ENCODE assay signal across 1 cellular context in the genomic region with DNA sequence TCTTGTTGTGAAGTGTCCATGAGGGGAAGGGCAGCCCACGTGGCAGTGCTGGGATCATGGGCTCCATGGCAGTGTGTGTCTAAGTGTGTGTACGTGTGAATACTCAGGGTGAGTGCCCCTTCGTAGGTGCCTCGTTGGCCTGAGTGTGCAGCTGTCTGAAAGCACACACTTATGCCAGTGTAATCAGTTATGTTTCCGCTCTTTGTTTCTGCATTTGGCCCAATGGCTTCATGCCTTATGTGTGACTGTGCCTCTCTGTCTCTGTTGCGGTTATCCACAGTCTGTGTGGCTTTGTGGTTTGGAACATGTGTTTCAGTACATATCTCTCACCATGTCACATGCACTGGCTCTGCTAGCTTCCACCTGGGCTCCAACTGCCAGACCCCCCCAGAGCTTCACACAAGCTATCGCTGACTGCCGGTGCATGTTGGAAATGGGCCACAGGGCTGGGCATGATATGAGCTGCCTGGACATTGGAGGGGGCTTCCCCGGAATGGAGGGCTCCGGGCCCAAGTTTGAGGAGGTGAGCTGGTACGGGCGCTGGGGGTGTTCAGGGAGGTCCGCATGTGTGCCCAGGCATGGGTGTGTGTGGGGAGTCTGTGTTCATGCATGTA.
TF ChIP-seq lines count a peak whose summit lies in the region.

No MANE protein-coding gene starts in this region.

TF ChIP-seq in GM23338, 12 proteins besides CTCF, POLR2A, EP300 and RAD21 (continued from another document):
- TF ChIP-seq, protein P1, sequence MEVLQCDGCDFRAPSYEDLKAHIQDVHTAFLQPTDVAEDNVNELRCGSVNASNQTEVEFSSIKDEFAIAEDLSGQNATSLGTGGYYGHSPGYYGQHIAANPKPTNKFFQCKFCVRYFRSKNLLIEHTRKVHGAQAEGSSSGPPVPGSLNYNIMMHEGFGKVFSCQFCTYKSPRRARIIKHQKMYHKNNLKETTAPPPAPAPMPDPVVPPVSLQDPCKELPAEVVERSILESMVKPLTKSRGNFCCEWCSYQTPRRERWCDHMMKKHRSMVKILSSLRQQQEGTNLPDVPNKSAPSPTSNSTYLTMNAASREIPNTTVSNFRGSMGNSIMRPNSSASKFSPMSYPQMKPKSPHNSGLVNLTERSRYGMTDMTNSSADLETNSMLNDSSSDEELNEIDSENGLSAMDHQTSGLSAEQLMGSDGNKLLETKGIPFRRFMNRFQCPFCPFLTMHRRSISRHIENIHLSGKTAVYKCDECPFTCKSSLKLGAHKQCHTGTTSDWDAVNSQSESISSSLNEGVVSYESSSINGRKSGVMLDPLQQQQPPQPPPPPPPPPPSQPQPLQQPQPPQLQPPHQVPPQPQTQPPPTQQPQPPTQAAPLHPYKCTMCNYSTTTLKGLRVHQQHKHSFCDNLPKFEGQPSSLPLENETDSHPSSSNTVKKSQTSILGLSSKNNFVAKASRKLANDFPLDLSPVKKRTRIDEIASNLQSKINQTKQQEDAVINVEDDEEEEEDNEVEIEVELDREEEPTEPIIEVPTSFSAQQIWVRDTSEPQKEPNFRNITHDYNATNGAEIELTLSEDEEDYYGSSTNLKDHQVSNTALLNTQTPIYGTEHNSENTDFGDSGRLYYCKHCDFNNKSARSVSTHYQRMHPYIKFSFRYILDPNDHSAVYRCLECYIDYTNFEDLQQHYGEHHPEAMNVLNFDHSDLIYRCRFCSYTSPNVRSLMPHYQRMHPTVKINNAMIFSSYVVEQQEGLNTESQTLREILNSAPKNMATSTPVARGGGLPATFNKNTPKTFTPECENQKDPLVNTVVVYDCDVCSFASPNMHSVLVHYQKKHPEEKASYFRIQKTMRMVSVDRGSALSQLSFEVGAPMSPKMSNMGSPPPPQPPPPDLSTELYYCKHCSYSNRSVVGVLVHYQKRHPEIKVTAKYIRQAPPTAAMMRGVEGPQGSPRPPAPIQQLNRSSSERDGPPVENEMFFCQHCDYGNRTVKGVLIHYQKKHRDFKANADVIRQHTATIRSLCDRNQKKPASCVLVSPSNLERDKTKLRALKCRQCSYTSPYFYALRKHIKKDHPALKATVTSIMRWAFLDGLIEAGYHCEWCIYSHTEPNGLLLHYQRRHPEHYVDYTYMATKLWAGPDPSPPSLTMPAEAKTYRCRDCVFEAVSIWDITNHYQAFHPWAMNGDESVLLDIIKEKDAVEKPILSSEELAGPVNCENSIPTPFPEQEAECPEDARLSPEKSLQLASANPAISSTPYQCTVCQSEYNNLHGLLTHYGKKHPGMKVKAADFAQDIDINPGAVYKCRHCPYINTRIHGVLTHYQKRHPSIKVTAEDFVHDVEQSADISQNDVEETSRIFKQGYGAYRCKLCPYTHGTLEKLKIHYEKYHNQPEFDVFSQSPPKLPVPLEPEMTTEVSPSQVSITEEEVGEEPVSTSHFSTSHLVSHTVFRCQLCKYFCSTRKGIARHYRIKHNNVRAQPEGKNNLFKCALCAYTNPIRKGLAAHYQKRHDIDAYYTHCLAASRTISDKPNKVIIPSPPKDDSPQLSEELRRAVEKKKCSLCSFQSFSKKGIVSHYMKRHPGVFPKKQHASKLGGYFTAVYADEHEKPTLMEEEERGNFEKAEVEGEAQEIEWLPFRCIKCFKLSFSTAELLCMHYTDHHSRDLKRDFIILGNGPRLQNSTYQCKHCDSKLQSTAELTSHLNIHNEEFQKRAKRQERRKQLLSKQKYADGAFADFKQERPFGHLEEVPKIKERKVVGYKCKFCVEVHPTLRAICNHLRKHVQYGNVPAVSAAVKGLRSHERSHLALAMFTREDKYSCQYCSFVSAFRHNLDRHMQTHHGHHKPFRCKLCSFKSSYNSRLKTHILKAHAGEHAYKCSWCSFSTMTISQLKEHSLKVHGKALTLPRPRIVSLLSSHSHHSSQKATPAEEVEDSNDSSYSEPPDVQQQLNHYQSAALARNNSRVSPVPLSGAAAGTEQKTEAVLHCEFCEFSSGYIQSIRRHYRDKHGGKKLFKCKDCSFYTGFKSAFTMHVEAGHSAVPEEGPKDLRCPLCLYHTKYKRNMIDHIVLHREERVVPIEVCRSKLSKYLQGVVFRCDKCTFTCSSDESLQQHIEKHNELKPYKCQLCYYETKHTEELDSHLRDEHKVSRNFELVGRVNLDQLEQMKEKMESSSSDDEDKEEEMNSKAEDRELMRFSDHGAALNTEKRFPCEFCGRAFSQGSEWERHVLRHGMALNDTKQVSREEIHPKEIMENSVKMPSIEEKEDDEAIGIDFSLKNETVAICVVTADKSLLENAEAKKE (CRISPR knock-in tag; IDR thresholded peaks at IDR 0.05): no peak
- TF ChIP-seq, protein P2, sequence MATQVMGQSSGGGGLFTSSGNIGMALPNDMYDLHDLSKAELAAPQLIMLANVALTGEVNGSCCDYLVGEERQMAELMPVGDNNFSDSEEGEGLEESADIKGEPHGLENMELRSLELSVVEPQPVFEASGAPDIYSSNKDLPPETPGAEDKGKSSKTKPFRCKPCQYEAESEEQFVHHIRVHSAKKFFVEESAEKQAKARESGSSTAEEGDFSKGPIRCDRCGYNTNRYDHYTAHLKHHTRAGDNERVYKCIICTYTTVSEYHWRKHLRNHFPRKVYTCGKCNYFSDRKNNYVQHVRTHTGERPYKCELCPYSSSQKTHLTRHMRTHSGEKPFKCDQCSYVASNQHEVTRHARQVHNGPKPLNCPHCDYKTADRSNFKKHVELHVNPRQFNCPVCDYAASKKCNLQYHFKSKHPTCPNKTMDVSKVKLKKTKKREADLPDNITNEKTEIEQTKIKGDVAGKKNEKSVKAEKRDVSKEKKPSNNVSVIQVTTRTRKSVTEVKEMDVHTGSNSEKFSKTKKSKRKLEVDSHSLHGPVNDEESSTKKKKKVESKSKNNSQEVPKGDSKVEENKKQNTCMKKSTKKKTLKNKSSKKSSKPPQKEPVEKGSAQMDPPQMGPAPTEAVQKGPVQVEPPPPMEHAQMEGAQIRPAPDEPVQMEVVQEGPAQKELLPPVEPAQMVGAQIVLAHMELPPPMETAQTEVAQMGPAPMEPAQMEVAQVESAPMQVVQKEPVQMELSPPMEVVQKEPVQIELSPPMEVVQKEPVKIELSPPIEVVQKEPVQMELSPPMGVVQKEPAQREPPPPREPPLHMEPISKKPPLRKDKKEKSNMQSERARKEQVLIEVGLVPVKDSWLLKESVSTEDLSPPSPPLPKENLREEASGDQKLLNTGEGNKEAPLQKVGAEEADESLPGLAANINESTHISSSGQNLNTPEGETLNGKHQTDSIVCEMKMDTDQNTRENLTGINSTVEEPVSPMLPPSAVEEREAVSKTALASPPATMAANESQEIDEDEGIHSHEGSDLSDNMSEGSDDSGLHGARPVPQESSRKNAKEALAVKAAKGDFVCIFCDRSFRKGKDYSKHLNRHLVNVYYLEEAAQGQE (IDR thresholded peaks at IDR 0.05; ENCODE audit: unreplicated experiment): no peak
- no peak for TF ChIP-seq EZH2 (IDR thresholded peaks at IDR 0.05; ENCODE audit: low read depth, unreplicated experiment)
